39 cellular contexts compared by ENCODE assay signal in genomic region chr17:15380447-15380846, GRCh38. TPM values are rescaled to one million over a fixed set of nuclear protein-coding genes. Genes with fewer than 3 reads are reported as not detected.
"Had no signal": no experiment of that assay in that cellular context is flagged by ENCODE, and none has a peak within 500 bp of the region (broad histone marks: within the 10 kb centered on the region; RNA-seq: fewer than 3 reads in every experiment).

No MANE protein-coding gene starts in this region.

- H3K4me1 ChIP-seq: colonic mucosa, foreskin keratinocyte had no signal

- H3K27ac ChIP-seq: adrenal gland, breast epithelium, cardiac muscle cell, colonic mucosa, esophagus muscularis mucosa, foreskin keratinocyte, gastrocnemius medialis, heart left ventricle had no signal

- H3K27ac Mint-ChIP-seq: activated CD4-positive, alpha-beta memory T cell treated with anti-CD3 and anti-CD28 coated beads for 36 hours; activated CD4-positive, alpha-beta T cell treated with anti-CD3 and anti-CD28 coated beads for 36 hours; activated CD4-positive, alpha-beta T cell treated with anti-CD3 and anti-CD28 coated beads, Interleukin-2, amount 10 ng/mL, durations not matched to agents 24 days and 14 days; activated CD8-positive, alpha-beta memory T cell treated with anti-CD3 and anti-CD28 coated beads, Interleukin-2, amount 10 ng/mL, durations not matched to agents 7 days and 5 days; activated CD8-positive, alpha-beta T cell treated with anti-CD3 and anti-CD28 coated beads, Interleukin-2, amount 10 ng/mL, durations not matched to agents 7 days and 5 days; activated naive CD4-positive, alpha-beta T cell treated with anti-CD3 and anti-CD28 coated beads for 36 hours; activated naive CD4-positive, alpha-beta T cell treated with anti-CD3 and anti-CD28 coated beads, Interleukin-2, amount 50 U/mL, for 24 hours; activated naive CD8-positive, alpha-beta T cell treated with anti-CD3 and anti-CD28 coated beads for 36 hours; activated naive CD8-positive, alpha-beta T cell treated with anti-CD3 and anti-CD28 coated beads, Interleukin-2, amount 50 U/mL, for 24 hours; activated T-helper 1 cell treated with anti-CD3 and anti-CD28 coated beads, Interleukin-12 subunit alpha, Interleukin-12 subunit beta, Interleukin-2, Interleukin-4 antibody, amounts not matched to agents 30 ng/mL and 10 ng/mL and 1 ng/mL, durations not matched to agents 14 hours and 24 hours and 36 hours; activated T-helper 2 cell treated with anti-CD3 and anti-CD28 coated beads, Interferon-gamma antibody, Interleukin-2, Interleukin-4, amounts not matched to agents 10 μg/mL and 5 μg/mL and 100 μg/mL, durations not matched to agents 14 hours and 24 hours and 36 hours; brain; T-helper 17 cell; T-helper 2 cell treated with Interferon-gamma antibody and Interleukin-4, amounts not matched to agents 5 μg/mL and 100 μg/mL, for 36 hours had no signal

- H3K9me3 ChIP-seq: adrenal gland, breast epithelium, colonic mucosa, esophagus muscularis mucosa, gastrocnemius medialis, heart left ventricle had no signal

- H3K36me3 Mint-ChIP-seq: activated CD4-positive, alpha-beta memory T cell treated with anti-CD3 and anti-CD28 coated beads for 36 hours; activated CD8-positive, alpha-beta memory T cell treated with anti-CD3 and anti-CD28 coated beads, Interleukin-2, amount 10 ng/mL, durations not matched to agents 7 days and 5 days; activated naive CD4-positive, alpha-beta T cell treated with anti-CD3 and anti-CD28 coated beads, Interleukin-2, amount 50 U/mL, for 24 hours; activated naive CD8-positive, alpha-beta T cell treated with anti-CD3 and anti-CD28 coated beads for 36 hours; brain had no signal

- ATAC-seq: activated CD4-positive, alpha-beta T cell treated with anti-CD3 and anti-CD28 coated beads for 36 hours; activated CD8-positive, alpha-beta memory T cell treated with anti-CD3 and anti-CD28 coated beads, Interleukin-2, amount 10 ng/mL, durations not matched to agents 7 days and 5 days; activated CD8-positive, alpha-beta T cell treated with anti-CD3 and anti-CD28 coated beads, Interleukin-2, amount 10 ng/mL, durations not matched to agents 7 days and 5 days; activated naive CD8-positive, alpha-beta T cell treated with anti-CD3 and anti-CD28 coated beads, Interleukin-2, amount 50 U/mL, for 24 hours; foreskin keratinocyte; gastrocnemius medialis; heart left ventricle; T-helper 17 cell had no signal

- DNase-seq: activated CD4-positive, alpha-beta memory T cell treated with anti-CD3 and anti-CD28 coated beads for 36 hours; activated CD4-positive, alpha-beta T cell treated with anti-CD3 and anti-CD28 coated beads for 36 hours; activated CD4-positive, alpha-beta T cell treated with anti-CD3 and anti-CD28 coated beads, Interleukin-2, amount 10 ng/mL, durations not matched to agents 24 days and 14 days; activated CD4-positive, CD25-positive, alpha-beta regulatory T cell; activated CD4-positive, CD25-positive, alpha-beta regulatory T cell treated with anti-CD3 and anti-CD28 coated beads, Interleukin-2, amount 50 U/mL, for 72 hours; activated CD8-positive, alpha-beta memory T cell treated with anti-CD3 and anti-CD28 coated beads, Interleukin-2, amount 10 ng/mL, durations not matched to agents 7 days and 5 days; activated CD8-positive, alpha-beta memory T cell treated with anti-CD3 and anti-CD28 coated beads, Interleukin-2, amount 50 U/mL, for 4 hours; activated CD8-positive, alpha-beta T cell treated with anti-CD3 and anti-CD28 coated beads, Interleukin-2, amount 10 ng/mL, durations not matched to agents 7 days and 5 days; activated effector memory CD4-positive, alpha-beta T cell treated with anti-CD3 and anti-CD28 coated beads, Interleukin-2, amount 50 U/mL, for 16 hours; activated naive CD4-positive, alpha-beta T cell treated with anti-CD3 and anti-CD28 coated beads for 36 hours; activated naive CD8-positive, alpha-beta T cell treated with anti-CD3 and anti-CD28 coated beads for 36 hours; activated naive CD8-positive, alpha-beta T cell treated with anti-CD3 and anti-CD28 coated beads, Interleukin-2, amount 50 U/mL, for 24 hours; activated T-cell treated with anti-CD3 and anti-CD28 coated beads, Interleukin-2, amount 50 U/mL, for 1 hour; activated T-cell treated with anti-CD3 and anti-CD28 coated beads, Interleukin-2, amount 50 U/mL, for 48 hours; adrenal gland; amygdala; aorta; central memory CD4-positive, alpha-beta T cell; cerebellar nuclear complex; colonic mucosa; effector CD8-positive, alpha-beta T cell; foreskin keratinocyte; gastrocnemius medialis; glutamatergic neuron; heart left ventricle; T-helper 1 cell; T-helper 17 cell; T1000 had no signal

- H3K27me3 Mint-ChIP-seq: brain had no signal

- H3K9me3 Mint-ChIP-seq: activated CD4-positive, alpha-beta memory T cell treated with anti-CD3 and anti-CD28 coated beads for 36 hours; activated CD4-positive, alpha-beta T cell treated with anti-CD3 and anti-CD28 coated beads, Interleukin-2, amount 10 ng/mL, durations not matched to agents 24 days and 14 days; activated naive CD4-positive, alpha-beta T cell treated with anti-CD3 and anti-CD28 coated beads for 36 hours; activated naive CD4-positive, alpha-beta T cell treated with anti-CD3 and anti-CD28 coated beads, Interleukin-2, amount 50 U/mL, for 24 hours; activated naive CD8-positive, alpha-beta T cell treated with anti-CD3 and anti-CD28 coated beads for 36 hours; activated naive CD8-positive, alpha-beta T cell treated with anti-CD3 and anti-CD28 coated beads, Interleukin-2, amount 50 U/mL, for 24 hours; activated T-helper 1 cell treated with anti-CD3 and anti-CD28 coated beads, Interleukin-12 subunit alpha, Interleukin-12 subunit beta, Interleukin-2, Interleukin-4 antibody, amounts not matched to agents 30 ng/mL and 10 ng/mL and 1 ng/mL, durations not matched to agents 14 hours and 24 hours and 36 hours; activated T-helper 2 cell treated with anti-CD3 and anti-CD28 coated beads, Interferon-gamma antibody, Interleukin-2, Interleukin-4, amounts not matched to agents 10 μg/mL and 5 μg/mL and 100 μg/mL, durations not matched to agents 14 hours and 24 hours and 36 hours; brain; T-helper 2 cell treated with Interferon-gamma antibody and Interleukin-4, amounts not matched to agents 5 μg/mL and 100 μg/mL, for 36 hours had no signal

- H3K27me3 ChIP-seq: adrenal gland, breast epithelium, cardiac muscle cell, colonic mucosa, esophagus muscularis mucosa, gastrocnemius medialis, heart left ventricle had no signal

- H3K4me3 ChIP-seq: adrenal gland, breast epithelium, cardiac muscle cell, colonic mucosa, esophagus muscularis mucosa, gastrocnemius medialis, heart left ventricle had no signal

- H3K4me1 Mint-ChIP-seq: activated CD4-positive, alpha-beta T cell treated with anti-CD3 and anti-CD28 coated beads for 36 hours; activated CD4-positive, alpha-beta T cell treated with anti-CD3 and anti-CD28 coated beads, Interleukin-2, amount 10 ng/mL, durations not matched to agents 24 days and 14 days; activated CD8-positive, alpha-beta memory T cell treated with anti-CD3 and anti-CD28 coated beads, Interleukin-2, amount 10 ng/mL, durations not matched to agents 7 days and 5 days; activated naive CD4-positive, alpha-beta T cell treated with anti-CD3 and anti-CD28 coated beads, Interleukin-2, amount 50 U/mL, for 24 hours; activated naive CD8-positive, alpha-beta T cell treated with anti-CD3 and anti-CD28 coated beads for 36 hours; activated naive CD8-positive, alpha-beta T cell treated with anti-CD3 and anti-CD28 coated beads, Interleukin-2, amount 50 U/mL, for 24 hours; T-helper 17 cell had no signal

- H3K36me3 ChIP-seq: adrenal gland, breast epithelium, cardiac muscle cell, colonic mucosa, esophagus muscularis mucosa, gastrocnemius medialis, heart left ventricle had no signal

- H3K4me3 Mint-ChIP-seq: activated CD4-positive, alpha-beta memory T cell treated with anti-CD3 and anti-CD28 coated beads for 36 hours; activated CD4-positive, alpha-beta T cell treated with anti-CD3 and anti-CD28 coated beads for 36 hours; activated CD4-positive, alpha-beta T cell treated with anti-CD3 and anti-CD28 coated beads, Interleukin-2, amount 10 ng/mL, durations not matched to agents 24 days and 14 days; activated CD8-positive, alpha-beta memory T cell treated with anti-CD3 and anti-CD28 coated beads, Interleukin-2, amount 10 ng/mL, durations not matched to agents 7 days and 5 days; activated CD8-positive, alpha-beta T cell treated with anti-CD3 and anti-CD28 coated beads, Interleukin-2, amount 10 ng/mL, durations not matched to agents 7 days and 5 days; activated naive CD4-positive, alpha-beta T cell treated with anti-CD3 and anti-CD28 coated beads for 36 hours; activated naive CD4-positive, alpha-beta T cell treated with anti-CD3 and anti-CD28 coated beads, Interleukin-2, amount 50 U/mL, for 24 hours; activated naive CD8-positive, alpha-beta T cell treated with anti-CD3 and anti-CD28 coated beads for 36 hours; activated naive CD8-positive, alpha-beta T cell treated with anti-CD3 and anti-CD28 coated beads, Interleukin-2, amount 50 U/mL, for 24 hours; activated T-helper 1 cell treated with anti-CD3 and anti-CD28 coated beads, Interleukin-12 subunit alpha, Interleukin-12 subunit beta, Interleukin-2, Interleukin-4 antibody, amounts not matched to agents 30 ng/mL and 10 ng/mL and 1 ng/mL, durations not matched to agents 14 hours and 24 hours and 36 hours; brain; T-helper 17 cell; T-helper 2 cell treated with Interferon-gamma antibody and Interleukin-4, amounts not matched to agents 5 μg/mL and 100 μg/mL, for 36 hours had no signal

RNA-seq across cellular contexts. Expression of gene TEKT3, which starts 39.0 kb away (rescaled TPM):
- total RNA-seq: activated CD4-positive, alpha-beta T cell treated with anti-CD3 and anti-CD28 coated beads for 36 hours; activated CD4-positive, alpha-beta T cell treated with anti-CD3 and anti-CD28 coated beads, Interleukin-2, amount 10 ng/mL, durations not matched to agents 24 days and 14 days; activated CD8-positive, alpha-beta memory T cell treated with anti-CD3 and anti-CD28 coated beads for 36 hours; activated CD8-positive, alpha-beta memory T cell treated with anti-CD3 and anti-CD28 coated beads, Interleukin-2, amount 10 ng/mL, durations not matched to agents 7 days and 5 days; activated CD8-positive, alpha-beta T cell treated with anti-CD3 and anti-CD28 coated beads, Interleukin-2, amount 10 ng/mL, durations not matched to agents 7 days and 5 days; activated naive CD4-positive, alpha-beta T cell treated with anti-CD3 and anti-CD28 coated beads for 36 hours; activated naive CD8-positive, alpha-beta T cell treated with anti-CD3 and anti-CD28 coated beads for 36 hours; activated T-helper 1 cell treated with anti-CD3 and anti-CD28 coated beads, Interleukin-12 subunit alpha, Interleukin-12 subunit beta, Interleukin-2, Interleukin-4 antibody, amounts not matched to agents 30 ng/mL and 10 ng/mL and 1 ng/mL, durations not matched to agents 14 hours and 24 hours and 36 hours; activated T-helper 2 cell treated with anti-CD3 and anti-CD28 coated beads, Interferon-gamma antibody, Interleukin-2, Interleukin-4, amounts not matched to agents 10 μg/mL and 5 μg/mL and 100 μg/mL, durations not matched to agents 14 hours and 24 hours and 36 hours; dermis microvascular lymphatic vessel endothelial cell; epithelial cell of proximal tubule; esophagus muscularis mucosa; foreskin keratinocyte; gastrocnemius medialis; T-helper 17 cell had no signal
- polyA plus RNA-seq: cardiac muscle cell, foreskin keratinocyte had no signal
